9 cellular contexts compared by ENCODE assay signal in genomic region chr13:79485014-79485441, GRCh38. TPM values are rescaled to one million over a fixed set of nuclear protein-coding genes. Genes with fewer than 3 reads are reported as not detected.
DNase-seq lines count a peak whose midpoint lies in the region; ATAC-seq and TF ChIP-seq lines count a peak whose summit lies in the region.
"Had no signal": no experiment of that assay in that cellular context is flagged by ENCODE, and none has a peak within 500 bp of the region (broad histone marks: within the 10 kb centered on the region; RNA-seq: fewer than 3 reads in every experiment).

No MANE protein-coding gene starts in this region.

- no peaks in the 10 kb centered on the region for H3K27me3 ChIP-seq in RWPE2 (ENCODE audit: insufficient read depth, poor library complexity, severe bottlenecking)
- H3K27me3 ChIP-seq in esophagus squamous epithelium: no peaks in the 10 kb centered on the region

- H3K27ac ChIP-seq in RWPE2 (ENCODE audit: poor library complexity, severe bottlenecking): peak overlapping the region; percentile 97
- H3K27ac ChIP-seq in esophagus squamous epithelium: peak overlapping the region; percentile 61 to 94 (median 90)

- ATAC-seq in RWPE2 (ENCODE audit: low read depth) (peak; percentile 71), HG02571 (IDR thresholded peaks at IDR 0.05; ENCODE audit: unreplicated experiment) (no peak), GM19324 (IDR thresholded peaks at IDR 0.05; ENCODE audit: low FRiP score, unreplicated experiment) (no peak), HG03196 (IDR thresholded peaks at IDR 0.05; ENCODE audit: unreplicated experiment) (no peak)

- DNase-seq in HCEC 1CT (peak; percentile 92), RWPE2 (ENCODE audit: low spot score) (peak; percentile 78), esophagus squamous epithelium (lab: John Stamatoyannopoulos, UW) (no peak), renal cortical epithelial cell (ENCODE audit: low read depth) (peak; percentile 99), NCI-H187 (lab: John Stamatoyannopoulos, UW) (no peak)
- DNase-seq: anterior cingulate cortex had no signal

- WGBS in esophagus squamous epithelium, 2 donors: 20 to 29% methylated on average over 2 of the region's 2 CpGs

- TF ChIP-seq CTCF in RWPE2 (IDR thresholded peaks at IDR 0.05; ENCODE audit: poor library complexity, severe bottlenecking) (no peak), esophagus squamous epithelium (IDR thresholded peaks at IDR 0.05) (no peak)

- H3K36me3 ChIP-seq in RWPE2 (ENCODE audit: low read depth): peaks cover 28% of the 10 kb centered on the region; the same call in 1 of the 2 replicates
- H3K36me3 ChIP-seq in esophagus squamous epithelium: no peaks in the 10 kb centered on the region

- H3K4me1 ChIP-seq in RWPE2 (ENCODE audit: insufficient read depth, poor library complexity, severe bottlenecking) (peaks cover 54% of the 10 kb centered on the region), esophagus squamous epithelium (peaks cover 10 to 83% (median 10%) of the 10 kb centered on the region in 3 donors)

- intact Hi-C loops in esophagus squamous epithelium (cut with DNase I): no loop called here

- H3K4me3 ChIP-seq in RWPE2 (ENCODE audit: severe bottlenecking) (no peak overlapping the region), esophagus squamous epithelium (peak overlapping the region in 2 of 4 donors; percentile 62 to 79)

- no peaks in the 10 kb centered on the region for H3K9me3 ChIP-seq in RWPE2 (ENCODE audit: severe bottlenecking)
- H3K9me3 ChIP-seq in esophagus squamous epithelium: no peaks in the 10 kb centered on the region

- TF ChIP-seq POLR2A in esophagus squamous epithelium (IDR thresholded peaks at IDR 0.05): no peak

RNA-seq across cellular contexts. Expression of gene NDFIP2, which starts 4.1 kb away (rescaled TPM):
- total RNA-seq in esophagus squamous epithelium (10 to 100 TPM; 37.8 to 81.9 (median 54.8) TPM), renal cortical epithelial cell (68.7 and 128 TPM in 2 replicates)

Comparison
In these comparisons a context has a peak if more than half of its experiments do, and no peak if none do; other contexts are left out.
1. DNase-seq: peak in HCEC 1CT (single experiment), RWPE2 (single experiment) and renal cortical epithelial cell (single experiment); none in esophagus squamous epithelium (single experiment) and NCI-H187 (0 of 2).